8 cellular contexts compared by ENCODE assay signal in the genomic region with DNA sequence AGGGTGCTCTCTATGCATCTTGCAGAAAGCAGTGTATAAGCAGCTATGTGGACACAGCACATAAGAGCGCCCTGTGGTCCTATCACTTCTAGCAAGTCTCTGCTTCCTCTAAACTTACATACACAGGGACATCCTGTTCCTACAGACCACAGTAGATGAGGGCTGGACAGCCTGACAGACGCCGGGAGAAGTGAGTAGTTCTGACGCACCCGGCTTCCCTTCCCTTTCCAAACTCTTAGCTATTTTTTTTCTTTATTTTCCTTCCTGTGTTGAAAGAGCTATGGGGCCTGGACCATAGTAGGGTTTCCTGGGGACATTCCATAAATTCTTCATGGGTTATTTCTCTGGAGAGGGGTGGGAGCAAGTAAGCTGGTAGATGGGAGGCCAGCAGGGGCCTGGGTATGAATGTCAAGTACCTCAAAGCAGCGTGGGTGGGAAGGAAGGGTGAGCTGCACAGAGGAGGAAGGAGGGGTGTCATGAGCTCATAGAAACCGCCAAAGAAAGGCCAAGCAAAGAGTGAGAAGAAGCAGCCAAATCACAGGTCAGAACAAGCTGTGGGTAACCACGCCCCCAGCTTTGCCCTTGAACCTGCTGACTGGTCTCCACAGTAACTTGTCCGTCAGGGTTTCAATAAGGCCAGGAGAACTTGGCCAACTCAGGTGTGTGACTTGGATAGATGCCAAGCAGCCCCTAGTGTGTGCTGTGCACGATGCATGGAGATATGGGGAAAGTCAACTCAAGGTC. TPM values are rescaled to one million over a fixed set of nuclear protein-coding genes. Genes with fewer than 3 reads are reported as not detected.
DNase-seq lines count a peak whose midpoint lies in the region; FAIRE-seq and TF ChIP-seq lines count a peak whose summit lies in the region.

No MANE protein-coding gene starts in this region.

- H3K9me2 ChIP-seq in Karpas-422 (replicated peaks; ENCODE audit: insufficient read depth, low read length): no peaks in the 10 kb centered on the region

- H2AFZ ChIP-seq in endothelial cell of umbilical vein (ENCODE audit: low read depth, low read length) (no peak overlapping the region), parathyroid adenoma (no peak overlapping the region), Karpas-422 (ENCODE audit: low read length) (no peak overlapping the region)

- H3K4me1 Mint-ChIP-seq in activated naive CD4-positive, alpha-beta T cell treated with anti-CD3 and anti-CD28 coated beads for 36 hours (ENCODE audit: low read depth): no peaks in the 10 kb centered on the region

- peak overlapping the region; percentile 72 for H3K9ac ChIP-seq in endothelial cell of umbilical vein (replicated peaks; ENCODE audit: extremely low read depth, insufficient read depth, low read length)
- H3K9ac ChIP-seq in parathyroid adenoma: no peak overlapping the region
- no peak overlapping the region for H3K9ac ChIP-seq in Karpas-422 (ENCODE audit: low read length)

- H3K27me3 ChIP-seq in endothelial cell of umbilical vein (ENCODE audit: control insufficient read depth in 2 of 2, insufficient read depth in 2 of 2, low read length in 2 of 2): no peaks in the 10 kb centered on the region
- no peaks in the 10 kb centered on the region for H3K27me3 ChIP-seq in parathyroid adenoma (ENCODE audit: control insufficient read depth, insufficient read depth, low read length)
- no peaks in the 10 kb centered on the region for H3K27me3 ChIP-seq in Karpas-422 (ENCODE audit: low read length)

- H3K27me3 Mint-ChIP-seq in activated naive CD4-positive, alpha-beta T cell treated with anti-CD3 and anti-CD28 coated beads for 36 hours (ENCODE audit: low read depth): peaks cover 3% of the 10 kb centered on the region

- no peak overlapping the region for H3K27ac Mint-ChIP-seq in activated naive CD4-positive, alpha-beta T cell treated with anti-CD3 and anti-CD28 coated beads for 36 hours

- dilution Hi-C loops in endothelial cell of umbilical vein (cut with MboI; ENCODE audit: extremely low pct_ligation_motif_present, low sequenced_read_pairs): no loop called here

- POLR2A ChIA-PET in endothelial cell of umbilical vein (lab: Charles Lee): interaction anchor here (1.1 to 2.7 kb wide), 7 partner anchors 10 to 37 kb away, joined by 3 to 22 read pairs (median 5); a partner anchor contains a TSS

- no peaks in the 10 kb centered on the region for H3K9me1 ChIP-seq in endothelial cell of umbilical vein (replicated peaks; ENCODE audit: control insufficient read depth, extremely low read depth, insufficient read depth, low read length)

- H3K4me3 ChIP-seq in endothelial cell of umbilical vein (replicated peaks in 1 of 3; ENCODE audit: insufficient read depth in 1 of 3, low read depth in 1 of 3, low read length in 3 of 3) (no peak overlapping the region), parathyroid adenoma (ENCODE audit: low read depth, low read length) (no peak overlapping the region), Karpas-422 (ENCODE audit: low read length) (no peak overlapping the region)

- H3K79me2 ChIP-seq in endothelial cell of umbilical vein (ENCODE audit: control insufficient read depth, insufficient read depth, low read length): peaks cover 66% of the 10 kb centered on the region
- H3K79me2 ChIP-seq in parathyroid adenoma: no peaks in the 10 kb centered on the region
- no peaks in the 10 kb centered on the region for H3K79me2 ChIP-seq in Karpas-422 (ENCODE audit: low read length)

- intact Hi-C loops in endothelial cell of umbilical vein (cut with micrococcal nuclease): loop anchor here (1.0 to 2.0 kb wide), 5 partner anchors 12 to 317 kb away; a partner anchor contains a TSS
- intact Hi-C loops in activated naive CD4-positive, alpha-beta T cell treated with anti-CD3 and anti-CD28 coated beads for 36 hours (cut with micrococcal nuclease): no loop called here

- DNase-seq in DMS79 treated with DMSO at 0.1 percent for 48 hours (lab: John Stamatoyannopoulos, UW) (peak; percentile 78), NCI-H69 (lab: John Stamatoyannopoulos, UW) (peak; percentile 64), endothelial cell of umbilical vein (ENCODE audit: low read depth, low spot score) (peak; percentile 97), NCI-H446 treated with DMSO at 0.1 percent for 48 hours (lab: John Stamatoyannopoulos, UW) (no peak), Karpas-422 (no peak), D341Med (ENCODE audit: low spot score) (no peak)
- no peak for DNase-seq in activated naive CD4-positive, alpha-beta T cell treated with anti-CD3 and anti-CD28 coated beads for 36 hours

- no TSS peak for BruUV-seq in endothelial cell of umbilical vein (replicated peaks; lab: Mats Ljungman, UMichigan)

- peaks cover 12 to 20% of the 10 kb centered on the region in 2 experiments for H3K36me3 ChIP-seq in endothelial cell of umbilical vein (ENCODE audit: control insufficient read depth in 2 of 2, extremely low read depth in 1 of 2, insufficient read depth in 2 of 2, low read length in 2 of 2)
- no peaks in the 10 kb centered on the region for H3K36me3 ChIP-seq in parathyroid adenoma (ENCODE audit: control insufficient read depth, insufficient read depth, low read length)
- H3K36me3 ChIP-seq in Karpas-422 (ENCODE audit: insufficient read depth, low read length): no peaks in the 10 kb centered on the region

- H3K36me3 Mint-ChIP-seq in activated naive CD4-positive, alpha-beta T cell treated with anti-CD3 and anti-CD28 coated beads for 36 hours (ENCODE audit: low read depth): no peaks in the 10 kb centered on the region

- H4K20me1 ChIP-seq in endothelial cell of umbilical vein (replicated peaks; ENCODE audit: control insufficient read depth, extremely low read depth, insufficient read depth, low read length) (no peaks in the 10 kb centered on the region), Karpas-422 (ENCODE audit: insufficient read depth, low read depth, low read length) (no peaks in the 10 kb centered on the region)

- peak overlapping the region; percentile 26 for H3K4me2 ChIP-seq in endothelial cell of umbilical vein (ENCODE audit: insufficient read depth, low read length)
- no peak overlapping the region for H3K4me2 ChIP-seq in parathyroid adenoma (ENCODE audit: low read length)
- no peak overlapping the region for H3K4me2 ChIP-seq in Karpas-422 (ENCODE audit: low read depth, low read length, poor library complexity, severe bottlenecking)

- H3K27ac ChIP-seq in endothelial cell of umbilical vein (ENCODE audit: insufficient read depth, low read depth, low read length) (peak overlapping the region; percentile 94), parathyroid adenoma (peak overlapping the region; percentile 56), Karpas-422 (ENCODE audit: low read length) (no peak overlapping the region)

- peak; percentile 91 for FAIRE-seq in endothelial cell of umbilical vein (lab: Jason Lieb, UNC)

- TF ChIP-seq CTCF in endothelial cell of umbilical vein (IDR thresholded peaks at IDR 0.05; ENCODE audit: extremely low read depth in 1 of 2, insufficient read depth in 1 of 2, low read depth in 1 of 2, low read length in 2 of 2) (no peak), parathyroid adenoma (IDR thresholded peaks at IDR 0.05) (no peak)

- H3K9me3 Mint-ChIP-seq in activated naive CD4-positive, alpha-beta T cell treated with anti-CD3 and anti-CD28 coated beads for 36 hours: no peaks in the 10 kb centered on the region

- no peak for TF ChIP-seq POLR2A in endothelial cell of umbilical vein (IDR thresholded peaks at IDR 0.05; ENCODE audit: low read depth, low read length)

- CTCF ChIA-PET in endothelial cell of umbilical vein (lab: Charles Lee): interaction anchor here (0.8 to 32.5 kb wide), 11 partner anchors 9 to 1615 kb away, joined by 3 to 714 read pairs (median 4); a partner anchor contains a TSS
- CTCF ChIA-PET in activated naive CD4-positive, alpha-beta T cell treated with anti-CD3 and anti-CD28 coated beads for 36 hours (lab: Charles Lee): no interaction called here

- no peak overlapping the region for H3K4me3 Mint-ChIP-seq in activated naive CD4-positive, alpha-beta T cell treated with anti-CD3 and anti-CD28 coated beads for 36 hours

- H3K9me3 ChIP-seq in endothelial cell of umbilical vein (replicated peaks; ENCODE audit: control insufficient read depth, insufficient read depth, low read length) (no peaks in the 10 kb centered on the region), parathyroid adenoma (ENCODE audit: control insufficient read depth, low read length) (no peaks in the 10 kb centered on the region), Karpas-422 (ENCODE audit: low read length) (no peaks in the 10 kb centered on the region)

- peaks cover 94% of the 10 kb centered on the region for H3K4me1 ChIP-seq in endothelial cell of umbilical vein (ENCODE audit: control insufficient read depth, extremely low read depth, insufficient read depth, low read length)
- H3K4me1 ChIP-seq in parathyroid adenoma: peaks cover 17% of the 10 kb centered on the region
- H3K4me1 ChIP-seq in Karpas-422 (ENCODE audit: low read length): no peaks in the 10 kb centered on the region

TF ChIP-seq in endothelial cell of umbilical vein, 7 proteins besides CTCF, POLR2A, EP300 and RAD21 (continues in another document):
- TF ChIP-seq, protein P1, sequence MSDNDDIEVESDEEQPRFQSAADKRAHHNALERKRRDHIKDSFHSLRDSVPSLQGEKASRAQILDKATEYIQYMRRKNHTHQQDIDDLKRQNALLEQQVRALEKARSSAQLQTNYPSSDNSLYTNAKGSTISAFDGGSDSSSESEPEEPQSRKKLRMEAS (IDR thresholded peaks at IDR 0.05; ENCODE audit: insufficient read depth, insufficient read length): peak; percentile 51
- TF ChIP-seq POLR2AphosphoS5 (IDR thresholded peaks at IDR 0.05; ENCODE audit: insufficient read depth, low read depth, low read length) (peak; percentile 92), EZH2 (IDR thresholded peaks at IDR 0.05; ENCODE audit: borderline replicate concordance, low read depth, low read length, severe bottlenecking) (no peak), JUN (IDR thresholded peaks at IDR 0.05; ENCODE audit: borderline replicate concordance, insufficient read depth, insufficient read length, low read depth) (peak; percentile 86), FOS (IDR thresholded peaks at IDR 0.05; ENCODE audit: borderline replicate concordance, insufficient read depth, low read length) (peak; percentile 96), MYC (IDR thresholded peaks at IDR 0.05; ENCODE audit: low read depth, low read length) (peak; percentile 53)

RNA-seq across cellular contexts. Expression of a gene that starts 36.6 kb away (rescaled TPM):
- total RNA-seq in endothelial cell of umbilical vein: 229 and 302 TPM in 2 replicates
- 42.6 and 43.3 TPM in 2 replicates for polyA plus RNA-seq in endothelial cell of umbilical vein
- polyA plus RNA-seq in endothelial cell of umbilical vein (2011; cell fraction: cytosol; rRNA removed): 45.8 and 46.2 TPM in 2 replicates
- polyA plus RNA-seq in endothelial cell of umbilical vein (2011; cell fraction: nucleus; rRNA removed): 246 and 252 TPM in 2 replicates
- 71.3 and 100 TPM in 2 replicates for polyA plus RNA-seq in endothelial cell of umbilical vein (2012)
- 148 and 179 TPM in 2 replicates for polyA minus RNA-seq in endothelial cell of umbilical vein
- polyA minus RNA-seq in endothelial cell of umbilical vein (2011; cell fraction: cytosol; rRNA and poly(A)+ RNA removed): 4.7 TPM
- polyA minus RNA-seq in endothelial cell of umbilical vein (2011; cell fraction: nucleus; rRNA and poly(A)+ RNA removed): 206 and 227 TPM in 2 replicates
- total RNA-seq in activated naive CD4-positive, alpha-beta T cell treated with anti-CD3 and anti-CD28 coated beads for 36 hours: under 1 TPM; 0.26 to 0.35 TPM
- not detected in 2 replicates for total RNA-seq in Karpas-422 (2014; rRNA removed; shearing (Covaris generic); ENCODE audit: low replicate concordance)

Comparison
In these comparisons a context has a peak if more than half of its experiments do, and no peak if none do; other contexts are left out.
1. DNase-seq: peak in DMS79 treated with DMSO at 0.1 percent for 48 hours (single experiment), NCI-H69 (single experiment) and endothelial cell of umbilical vein (single experiment); none in activated naive CD4-positive, alpha-beta T cell treated with anti-CD3 and anti-CD28 coated beads for 36 hours (single experiment), NCI-H446 treated with DMSO at 0.1 percent for 48 hours (single experiment), Karpas-422 (single experiment) and D341Med (single experiment).
2. RNA of a gene that starts 36.6 kb away (total RNA-seq): 229 to 302 TPM in endothelial cell of umbilical vein; 0.26 to 0.35 TPM in activated naive CD4-positive, alpha-beta T cell treated with anti-CD3 and anti-CD28 coated beads for 36 hours and not detected in Karpas-422; every median in the first group is over 100 times any median in the second.